ENCODE assay signal across 1 cellular context in the genomic region with DNA sequence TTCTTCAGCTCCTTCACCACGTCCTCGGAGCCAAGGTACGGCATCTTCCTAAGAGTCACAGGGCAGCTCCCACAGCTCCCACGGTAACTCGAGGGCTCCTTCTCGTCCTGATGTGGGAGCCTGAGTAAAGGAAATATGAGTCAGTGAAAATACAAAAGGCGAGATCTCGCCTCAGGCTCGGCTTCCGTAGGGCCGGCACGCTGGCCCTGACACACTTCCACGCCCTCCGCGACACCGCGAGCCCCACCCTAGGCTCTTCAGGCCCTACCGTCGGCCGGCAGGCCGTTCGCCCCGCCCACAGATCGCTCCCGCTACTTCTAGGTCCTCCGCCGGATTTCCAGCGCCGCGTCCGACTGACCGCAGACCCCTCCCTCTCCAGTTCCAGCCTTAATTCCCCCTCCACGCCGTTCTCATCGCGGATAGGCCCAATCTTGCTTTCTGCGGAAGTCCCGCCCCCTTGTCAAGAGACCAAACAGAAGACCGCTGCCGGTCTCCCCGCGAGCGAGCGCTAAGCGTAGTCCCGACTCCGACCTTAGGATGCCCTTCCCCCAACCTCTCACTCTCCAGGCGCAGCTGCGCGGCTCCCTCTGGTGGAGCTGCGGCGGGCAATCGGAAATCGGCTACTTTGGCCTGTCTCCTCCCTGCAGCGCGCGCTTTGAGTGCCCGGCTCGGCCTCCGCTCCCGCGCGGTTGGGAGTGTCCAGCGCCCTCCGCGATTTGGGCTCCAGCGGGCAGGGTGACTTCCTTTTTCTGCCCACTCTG.
TF ChIP-seq lines count a peak whose summit lies in the region.

A gene (minus strand): TSS at position 126 of the 761 bp plus-strand sequence. CDS start 82 bp downstream, at position 44.
A gene (plus strand): TSS at position 653 of the 761 bp plus-strand sequence. CDS start 261 bp downstream, outside the sequence.

TF ChIP-seq in HepG2, 621 proteins besides CTCF, POLR2A, EP300 and RAD21 (continued from another document and continues in another):
- TF ChIP-seq, protein P1, sequence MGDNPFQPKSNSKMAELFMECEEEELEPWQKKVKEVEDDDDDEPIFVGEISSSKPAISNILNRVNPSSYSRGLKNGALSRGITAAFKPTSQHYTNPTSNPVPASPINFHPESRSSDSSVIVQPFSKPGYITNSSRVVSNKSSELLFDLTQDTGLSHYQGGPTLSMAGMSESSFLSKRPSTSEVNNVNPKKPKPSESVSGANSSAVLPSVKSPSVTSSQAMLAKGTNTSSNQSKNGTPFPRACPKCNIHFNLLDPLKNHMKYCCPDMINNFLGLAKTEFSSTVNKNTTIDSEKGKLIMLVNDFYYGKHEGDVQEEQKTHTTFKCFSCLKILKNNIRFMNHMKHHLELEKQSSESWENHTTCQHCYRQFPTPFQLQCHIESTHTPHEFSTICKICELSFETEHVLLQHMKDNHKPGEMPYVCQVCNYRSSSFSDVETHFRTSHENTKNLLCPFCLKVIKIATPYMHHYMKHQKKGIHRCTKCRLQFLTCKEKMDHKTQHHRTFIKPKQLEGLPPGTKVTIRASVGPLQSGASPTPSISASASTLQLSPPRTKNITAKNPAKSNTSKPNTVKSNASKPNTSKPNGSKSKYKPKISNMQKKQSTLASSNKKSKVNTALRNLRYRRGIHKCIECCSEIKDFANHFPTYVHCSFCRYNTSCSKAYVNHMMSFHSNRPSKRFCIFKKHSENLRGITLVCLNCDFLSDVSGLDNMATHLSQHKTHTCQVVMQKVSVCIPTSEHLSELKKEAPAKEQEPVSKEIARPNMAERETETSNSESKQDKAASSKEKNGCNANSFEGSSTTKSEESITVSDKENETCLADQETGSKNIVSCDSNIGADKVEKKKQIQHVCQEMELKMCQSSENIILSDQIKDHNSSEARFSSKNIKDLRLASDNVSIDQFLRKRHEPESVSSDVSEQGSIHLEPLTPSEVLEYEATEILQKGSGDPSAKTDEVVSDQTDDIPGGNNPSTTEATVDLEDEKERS (CRISPR knock-in tag; IDR thresholded peaks at IDR 0.05) = peak; percentile 83
- TF ChIP-seq ZNF232 (CRISPR knock-in tag; IDR thresholded peaks at IDR 0.05; ENCODE audit: borderline replicate concordance) (peak; percentile 91; the same call in 1 of the 2 replicates), ZNF850 (CRISPR knock-in tag; conservative IDR thresholded peaks at IDR 0.05) (no peak), ZNF564 (CRISPR knock-in tag; IDR thresholded peaks at IDR 0.05) (peak; percentile 71; the same call in 1 of the 2 replicates), ZMAT3 (CRISPR knock-in tag; conservative IDR thresholded peaks at IDR 0.05) (no peak; the same call in 1 of the 2 replicates), CENPT (CRISPR knock-in tag; IDR thresholded peaks at IDR 0.05; ENCODE audit: low read depth) (peak; percentile 64; the same call in 1 of the 2 replicates), SP1 (IDR thresholded peaks at IDR 0.05) (no peak), SP1 (CRISPR knock-in tag; IDR thresholded peaks at IDR 0.05) (peak; percentile 1; the same call in 1 of the 2 replicates), ZNF264 (CRISPR knock-in tag; IDR thresholded peaks at IDR 0.05) (no peak), NONO (IDR thresholded peaks at IDR 0.05) (no peak), NONO (CRISPR knock-in tag; conservative IDR thresholded peaks at IDR 0.05) (peak; percentile 98), ZBTB7A (CRISPR knock-in tag; IDR thresholded peaks at IDR 0.05) (no peak), ZNF768 (CRISPR knock-in tag; IDR thresholded peaks at IDR 0.05) (0 out of 2 replicates have a peak, but pooled peaks have one; percentile 11), ZNF577 (CRISPR knock-in tag; IDR thresholded peaks at IDR 0.05; ENCODE audit: borderline replicate concordance, low read depth) (no peak), ZBTB8A (CRISPR knock-in tag; IDR thresholded peaks at IDR 0.05; ENCODE audit: borderline replicate concordance, low read depth) (no peak), HOXA9 (CRISPR knock-in tag; IDR thresholded peaks at IDR 0.05; ENCODE audit: borderline replicate concordance) (no peak), PLRG1 (conservative IDR thresholded peaks at IDR 0.05) (no peak), ZNF430 (CRISPR knock-in tag; IDR thresholded peaks at IDR 0.05) (peak; percentile 65; the same call in 1 of the 2 replicates), RXRA (CRISPR knock-in tag; IDR thresholded peaks at IDR 0.05) (peak; percentile 72; the same call in 1 of the 2 replicates), SSRP1 (CRISPR knock-in tag; IDR thresholded peaks at IDR 0.05) (no peak), MEIS1 (CRISPR knock-in tag; IDR thresholded peaks at IDR 0.05; ENCODE audit: borderline replicate concordance) (no peak), RFXAP (CRISPR knock-in tag; IDR thresholded peaks at IDR 0.05; ENCODE audit: borderline replicate concordance) (peak; percentile 59; the same call in 1 of the 2 replicates), MATR3 (CRISPR knock-in tag; IDR thresholded peaks at IDR 0.05) (no peak), TAF15 (IDR thresholded peaks at IDR 0.05; ENCODE audit: low read depth, low read length, poor library complexity, severe bottlenecking) (peak; percentile 37), EED (CRISPR knock-in tag; IDR thresholded peaks at IDR 0.05) (no peak), SAFB2 (CRISPR knock-in tag; IDR thresholded peaks at IDR 0.05; ENCODE audit: borderline replicate concordance, low read depth) (no peak; the same call in 1 of the 2 replicates), ZNF501 (CRISPR knock-in tag; IDR thresholded peaks at IDR 0.05) (peak; percentile 96), PHB2 (IDR thresholded peaks at IDR 0.05; ENCODE audit: partially characterized antibody) (no peak), SP2 (CRISPR knock-in tag; IDR thresholded peaks at IDR 0.05) (peak; percentile 90), ADNP (CRISPR knock-in tag; IDR thresholded peaks at IDR 0.05) (no peak), NBN (conservative IDR thresholded peaks at IDR 0.05) (no peak), EZH2 (conservative IDR thresholded peaks at IDR 0.05; ENCODE audit: low read depth, low read length) (no peak), SMAD1 (CRISPR knock-in tag; IDR thresholded peaks at IDR 0.05; ENCODE audit: borderline replicate concordance, low read depth) (no peak), MXD4 (CRISPR knock-in tag; IDR thresholded peaks at IDR 0.05) (peak; percentile 91), ZSCAN25 (CRISPR knock-in tag; IDR thresholded peaks at IDR 0.05) (no peak), ZNF552 (CRISPR knock-in tag; IDR thresholded peaks at IDR 0.05; ENCODE audit: borderline replicate concordance) (peak; percentile 69; the same call in 1 of the 2 replicates), ZNF883 (CRISPR knock-in tag; IDR thresholded peaks at IDR 0.05; ENCODE audit: not compliant biosample characterization) (peak; percentile 84), ATRX (CRISPR knock-in tag; IDR thresholded peaks at IDR 0.05; ENCODE audit: borderline replicate concordance) (no peak), FOXA1 (IDR thresholded peaks at IDR 0.05) (no peak), FOXA1 (CRISPR knock-in tag; IDR thresholded peaks at IDR 0.05) (no peak), ATAD3A (CRISPR knock-in tag; IDR thresholded peaks at IDR 0.05) (no peak), KDM5B (CRISPR knock-in tag; IDR thresholded peaks at IDR 0.05; ENCODE audit: borderline replicate concordance) (peak; percentile 60; the same call in 1 of the 2 replicates), STAG1 (CRISPR knock-in tag; IDR thresholded peaks at IDR 0.05) (peak; percentile 54), SKI (IDR thresholded peaks at IDR 0.05; ENCODE audit: partially characterized antibody) (peak; percentile 81)
- TF ChIP-seq, protein P2, sequence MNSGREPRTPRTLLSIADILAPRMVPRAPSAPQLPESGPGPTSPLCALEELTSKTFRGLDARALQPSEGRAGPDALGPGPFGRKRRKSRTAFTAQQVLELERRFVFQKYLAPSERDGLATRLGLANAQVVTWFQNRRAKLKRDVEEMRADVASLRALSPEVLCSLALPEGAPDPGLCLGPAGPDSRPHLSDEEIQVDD (CRISPR knock-in tag; IDR thresholded peaks at IDR 0.05; ENCODE audit: borderline replicate concordance) = no peak
- TF ChIP-seq, protein P3, sequence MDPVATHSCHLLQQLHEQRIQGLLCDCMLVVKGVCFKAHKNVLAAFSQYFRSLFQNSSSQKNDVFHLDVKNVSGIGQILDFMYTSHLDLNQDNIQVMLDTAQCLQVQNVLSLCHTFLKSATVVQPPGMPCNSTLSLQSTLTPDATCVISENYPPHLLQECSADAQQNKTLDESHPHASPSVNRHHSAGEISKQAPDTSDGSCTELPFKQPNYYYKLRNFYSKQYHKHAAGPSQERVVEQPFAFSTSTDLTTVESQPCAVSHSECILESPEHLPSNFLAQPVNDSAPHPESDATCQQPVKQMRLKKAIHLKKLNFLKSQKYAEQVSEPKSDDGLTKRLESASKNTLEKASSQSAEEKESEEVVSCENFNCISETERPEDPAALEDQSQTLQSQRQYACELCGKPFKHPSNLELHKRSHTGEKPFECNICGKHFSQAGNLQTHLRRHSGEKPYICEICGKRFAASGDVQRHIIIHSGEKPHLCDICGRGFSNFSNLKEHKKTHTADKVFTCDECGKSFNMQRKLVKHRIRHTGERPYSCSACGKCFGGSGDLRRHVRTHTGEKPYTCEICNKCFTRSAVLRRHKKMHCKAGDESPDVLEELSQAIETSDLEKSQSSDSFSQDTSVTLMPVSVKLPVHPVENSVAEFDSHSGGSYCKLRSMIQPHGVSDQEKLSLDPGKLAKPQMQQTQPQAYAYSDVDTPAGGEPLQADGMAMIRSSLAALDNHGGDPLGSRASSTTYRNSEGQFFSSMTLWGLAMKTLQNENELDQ (CRISPR knock-in tag; IDR thresholded peaks at IDR 0.05; ENCODE audit: borderline replicate concordance) = no peak
- TF ChIP-seq, protein P4, sequence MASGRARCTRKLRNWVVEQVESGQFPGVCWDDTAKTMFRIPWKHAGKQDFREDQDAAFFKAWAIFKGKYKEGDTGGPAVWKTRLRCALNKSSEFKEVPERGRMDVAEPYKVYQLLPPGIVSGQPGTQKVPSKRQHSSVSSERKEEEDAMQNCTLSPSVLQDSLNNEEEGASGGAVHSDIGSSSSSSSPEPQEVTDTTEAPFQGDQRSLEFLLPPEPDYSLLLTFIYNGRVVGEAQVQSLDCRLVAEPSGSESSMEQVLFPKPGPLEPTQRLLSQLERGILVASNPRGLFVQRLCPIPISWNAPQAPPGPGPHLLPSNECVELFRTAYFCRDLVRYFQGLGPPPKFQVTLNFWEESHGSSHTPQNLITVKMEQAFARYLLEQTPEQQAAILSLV (CRISPR knock-in tag; IDR thresholded peaks at IDR 0.05; ENCODE audit: borderline replicate concordance) = peak; percentile 15; the same call in 1 of the 2 replicates
- TF ChIP-seq, protein P5, sequence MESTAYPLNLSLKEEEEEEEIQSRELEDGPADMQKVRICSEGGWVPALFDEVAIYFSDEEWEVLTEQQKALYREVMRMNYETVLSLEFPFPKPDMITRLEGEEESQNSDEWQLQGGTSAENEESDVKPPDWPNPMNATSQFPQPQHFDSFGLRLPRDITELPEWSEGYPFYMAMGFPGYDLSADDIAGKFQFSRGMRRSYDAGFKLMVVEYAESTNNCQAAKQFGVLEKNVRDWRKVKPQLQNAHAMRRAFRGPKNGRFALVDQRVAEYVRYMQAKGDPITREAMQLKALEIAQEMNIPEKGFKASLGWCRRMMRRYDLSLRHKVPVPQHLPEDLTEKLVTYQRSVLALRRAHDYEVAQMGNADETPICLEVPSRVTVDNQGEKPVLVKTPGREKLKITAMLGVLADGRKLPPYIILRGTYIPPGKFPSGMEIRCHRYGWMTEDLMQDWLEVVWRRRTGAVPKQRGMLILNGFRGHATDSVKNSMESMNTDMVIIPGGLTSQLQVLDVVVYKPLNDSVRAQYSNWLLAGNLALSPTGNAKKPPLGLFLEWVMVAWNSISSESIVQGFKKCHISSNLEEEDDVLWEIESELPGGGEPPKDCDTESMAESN (CRISPR knock-in tag; conservative IDR thresholded peaks at IDR 0.05) = peak; percentile 94
- TF ChIP-seq, protein P6, sequence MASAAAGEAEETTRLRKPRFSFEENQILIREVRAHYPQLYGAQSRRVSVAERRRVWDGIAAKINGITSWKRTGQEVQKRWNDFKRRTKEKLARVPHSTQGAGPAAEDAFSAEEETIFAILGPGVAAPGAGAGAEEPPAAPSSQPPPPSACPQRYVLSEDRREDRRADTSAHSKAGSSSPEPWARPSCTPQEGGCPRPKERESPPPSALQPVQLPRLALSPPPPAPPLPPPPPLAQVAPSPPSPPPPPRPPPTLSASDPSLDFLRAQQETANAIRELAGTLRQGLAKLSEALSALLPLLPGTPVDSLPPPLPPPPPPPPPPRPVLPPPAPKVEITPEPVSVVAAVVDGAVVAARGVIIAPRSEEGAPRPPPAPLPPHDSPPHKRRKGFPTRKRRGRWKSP (CRISPR knock-in tag; IDR thresholded peaks at IDR 0.05) = peak; percentile 95
- TF ChIP-seq, protein P7, sequence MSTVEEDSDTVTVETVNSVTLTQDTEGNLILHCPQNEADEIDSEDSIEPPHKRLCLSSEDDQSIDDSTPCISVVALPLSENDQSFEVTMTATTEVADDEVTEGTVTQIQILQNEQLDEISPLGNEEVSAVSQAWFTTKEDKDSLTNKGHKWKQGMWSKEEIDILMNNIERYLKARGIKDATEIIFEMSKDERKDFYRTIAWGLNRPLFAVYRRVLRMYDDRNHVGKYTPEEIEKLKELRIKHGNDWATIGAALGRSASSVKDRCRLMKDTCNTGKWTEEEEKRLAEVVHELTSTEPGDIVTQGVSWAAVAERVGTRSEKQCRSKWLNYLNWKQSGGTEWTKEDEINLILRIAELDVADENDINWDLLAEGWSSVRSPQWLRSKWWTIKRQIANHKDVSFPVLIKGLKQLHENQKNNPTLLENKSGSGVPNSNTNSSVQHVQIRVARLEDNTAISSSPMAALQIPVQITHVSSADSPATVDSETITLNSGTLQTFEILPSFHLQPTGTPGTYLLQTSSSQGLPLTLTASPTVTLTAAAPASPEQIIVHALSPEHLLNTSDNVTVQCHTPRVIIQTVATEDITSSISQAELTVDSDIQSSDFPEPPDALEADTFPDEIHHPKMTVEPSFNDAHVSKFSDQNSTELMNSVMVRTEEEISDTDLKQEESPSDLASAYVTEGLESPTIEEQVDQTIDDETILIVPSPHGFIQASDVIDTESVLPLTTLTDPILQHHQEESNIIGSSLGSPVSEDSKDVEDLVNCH (CRISPR knock-in tag; IDR thresholded peaks at IDR 0.05) = no peak
- TF ChIP-seq, protein P8, sequence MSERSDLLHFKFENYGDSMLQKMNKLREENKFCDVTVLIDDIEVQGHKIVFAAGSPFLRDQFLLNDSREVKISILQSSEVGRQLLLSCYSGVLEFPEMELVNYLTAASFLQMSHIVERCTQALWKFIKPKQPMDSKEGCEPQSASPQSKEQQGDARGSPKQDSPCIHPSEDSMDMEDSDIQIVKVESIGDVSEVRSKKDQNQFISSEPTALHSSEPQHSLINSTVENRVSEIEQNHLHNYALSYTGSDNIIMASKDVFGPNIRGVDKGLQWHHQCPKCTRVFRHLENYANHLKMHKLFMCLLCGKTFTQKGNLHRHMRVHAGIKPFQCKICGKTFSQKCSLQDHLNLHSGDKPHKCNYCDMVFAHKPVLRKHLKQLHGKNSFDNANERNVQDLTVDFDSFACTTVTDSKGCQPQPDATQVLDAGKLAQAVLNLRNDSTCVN (CRISPR knock-in tag; IDR thresholded peaks at IDR 0.05; ENCODE audit: borderline replicate concordance) = no peak; the same call in 1 of the 2 replicates
- TF ChIP-seq, protein P9, sequence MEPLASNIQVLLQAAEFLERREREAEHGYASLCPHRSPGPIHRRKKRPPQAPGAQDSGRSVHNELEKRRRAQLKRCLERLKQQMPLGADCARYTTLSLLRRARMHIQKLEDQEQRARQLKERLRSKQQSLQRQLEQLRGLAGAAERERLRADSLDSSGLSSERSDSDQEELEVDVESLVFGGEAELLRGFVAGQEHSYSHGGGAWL (CRISPR knock-in tag; IDR thresholded peaks at IDR 0.05) = 0 out of 2 replicates have a peak, but pooled peaks have one; percentile 31
